In genomic region chrX:9339603-9340569, GRCh38 we compare ENCODE assay signal across 8 cellular contexts.
DNase-seq lines count a peak whose midpoint lies in the region; ATAC-seq, FAIRE-seq and TF ChIP-seq lines count a peak whose summit lies in the region.

No MANE protein-coding gene starts in this region.

- TF ChIP-seq CTCF in CD14-positive monocyte (IDR thresholded peaks at IDR 0.05) (no peak), astrocyte (IDR thresholded peaks at IDR 0.05; ENCODE audit: insufficient read depth, low read depth, low read length) (no peak)

- DNase-seq in CD14-positive monocyte (ENCODE audit: low spot score), result no peak
- peak; percentile 59 for DNase-seq in LHCN-M2 (ENCODE audit: low read depth)
- no peak for DNase-seq in astrocyte (ENCODE audit: low read depth)
- no peak for DNase-seq in naive B cell
- DNase-seq in NCI-H345 (lab: John Stamatoyannopoulos, UW), result no peak
- DNase-seq in mucosa of gallbladder (ENCODE audit: low spot score), result no peak
- DNase-seq in ecto neural progenitor cell (ENCODE audit: low spot score), result no peak

- H3K4me3 ChIP-seq in astrocyte (ENCODE audit: insufficient read depth, low read depth, low read length), result no peak overlapping the region

- H3K9me3 ChIP-seq in astrocyte (ENCODE audit: insufficient read depth, low read depth, low read length), result no peaks in the 10 kb centered on the region

- no peak overlapping the region for H2AFZ ChIP-seq in astrocyte (ENCODE audit: low read depth, low read length)

- peaks cover 0 to 3% (median 0%) of the 10 kb centered on the region in 7 donors for H3K9me3 Mint-ChIP-seq in CD14-positive monocyte
- H3K9me3 Mint-ChIP-seq in astrocyte (ENCODE audit: unreplicated experiment), result no peaks in the 10 kb centered on the region
- H3K9me3 Mint-ChIP-seq in naive B cell, result peaks cover 0 to 5% (median 0%) of the 10 kb centered on the region in 7 donors

- peak; percentile 88 for FAIRE-seq in astrocyte (lab: Jason Lieb, UNC)

- peaks cover 0 to 13% (median 2%) of the 10 kb centered on the region in 3 donors for H3K27me3 Mint-ChIP-seq in CD14-positive monocyte (ENCODE audit: low read depth in 3 of 3)
- H3K27me3 Mint-ChIP-seq in astrocyte (ENCODE audit: low read depth, unreplicated experiment), result no peaks in the 10 kb centered on the region
- no peaks in the 10 kb centered on the region for H3K27me3 Mint-ChIP-seq in naive B cell

- no peaks in the 10 kb centered on the region for H3K27me3 ChIP-seq in astrocyte (ENCODE audit: insufficient read depth, low read length)

- ATAC-seq in naive B cell (ENCODE audit: low read depth in 2 of 2) (no peak), GM19023 (IDR thresholded peaks at IDR 0.05; ENCODE audit: unreplicated experiment) (no peak)

- H3K4me3 Mint-ChIP-seq in CD14-positive monocyte (no peak overlapping the region), astrocyte (ENCODE audit: unreplicated experiment) (no peak overlapping the region), naive B cell (peak overlapping the region in 6 of 8 donors; percentile 82 to 89 (median 85))

- H3K9ac ChIP-seq in astrocyte (ENCODE audit: low read length), result no peak overlapping the region

- H3K27ac ChIP-seq in astrocyte (ENCODE audit: low read depth, low read length), result no peak overlapping the region

- H3K36me3 Mint-ChIP-seq in CD14-positive monocyte, result no peaks in the 10 kb centered on the region
- no peaks in the 10 kb centered on the region for H3K36me3 Mint-ChIP-seq in astrocyte (ENCODE audit: low read depth, unreplicated experiment)
- H3K36me3 Mint-ChIP-seq in naive B cell, result no peaks in the 10 kb centered on the region

- H3K4me2 ChIP-seq in astrocyte (ENCODE audit: low read length), result no peak overlapping the region

- peaks cover 11% of the 10 kb centered on the region for H3K4me1 ChIP-seq in astrocyte (ENCODE audit: insufficient read depth, low read length)

- intact Hi-C loops in CD14-positive monocyte (cut with micrococcal nuclease), result no loop called here

- no peaks in the 10 kb centered on the region for H3K36me3 ChIP-seq in astrocyte (ENCODE audit: insufficient read depth, low read length)

- peak overlapping the region in 5 of 7 donors; percentile 30 to 99 (median 97) for H3K27ac Mint-ChIP-seq in CD14-positive monocyte
- no peak overlapping the region for H3K27ac Mint-ChIP-seq in astrocyte (ENCODE audit: unreplicated experiment)
- peak overlapping the region in 5 of 6 donors; percentile 69 to 97 (median 93) for H3K27ac Mint-ChIP-seq in naive B cell

- H3K79me2 ChIP-seq in astrocyte (ENCODE audit: insufficient read depth, low read length), result no peaks in the 10 kb centered on the region

- H3K4me1 Mint-ChIP-seq in CD14-positive monocyte (peaks cover 40% of the 10 kb centered on the region), astrocyte (ENCODE audit: low read depth, unreplicated experiment) (peaks cover 11% of the 10 kb centered on the region), naive B cell (peaks cover 32 to 62% (median 35%) of the 10 kb centered on the region in 3 donors)

- H4K20me1 ChIP-seq in astrocyte (ENCODE audit: insufficient read depth, low read length), result no peaks in the 10 kb centered on the region

Comparison
In these comparisons a context has a peak if more than half of its experiments do, and no peak if none do; other contexts are left out.
1. H3K4me3 Mint-ChIP-seq: peak in naive B cell (6 of 8); none in CD14-positive monocyte (0 of 2) and astrocyte (single experiment).